16 cellular contexts compared by ENCODE assay signal in the genomic region with DNA sequence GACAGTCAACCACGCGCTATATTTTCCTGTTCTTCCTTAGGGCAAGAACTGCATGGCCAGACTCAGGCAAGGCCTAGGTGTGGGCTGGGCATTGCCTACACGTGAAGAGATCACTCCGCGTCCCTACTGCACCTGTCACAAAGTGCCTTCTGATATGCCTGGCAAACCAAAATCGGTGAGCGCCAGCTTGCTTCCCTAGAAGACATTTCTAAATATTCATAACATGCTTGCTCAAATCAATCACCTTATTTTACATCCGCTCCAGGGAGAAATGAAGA. TPM values are rescaled to one million over a fixed set of nuclear protein-coding genes. Genes with fewer than 3 reads are reported as not detected.
DNase-seq lines count a peak whose midpoint lies in the region; TF ChIP-seq lines count a peak whose summit lies in the region.
"Had no signal": no experiment of that assay in that cellular context is flagged by ENCODE, and none has a peak within 500 bp of the region (broad histone marks: within the 10 kb centered on the region; RNA-seq: fewer than 3 reads in every experiment).

No MANE protein-coding gene starts in this region.

- TF ChIP-seq CTCF in Loucy (conservative IDR thresholded peaks at IDR 0.05; ENCODE audit: low read length) (no peak), chondrocyte (IDR thresholded peaks at IDR 0.05) (no peak), spleen (IDR thresholded peaks at IDR 0.05 in 8 of 11, conservative IDR thresholded peaks at IDR 0.05 in 3 of 11) (no peak)

- H3K4me3 ChIP-seq in Loucy (ENCODE audit: low read length, poor library complexity, severe bottlenecking) (no peak overlapping the region), spleen (no peak overlapping the region)
- H3K4me3 ChIP-seq: A549, GM12878, GM23248 had no signal

- no peaks in the 10 kb centered on the region for H3K79me2 ChIP-seq in Loucy (ENCODE audit: insufficient read depth, low read length)

- H3K4me1 ChIP-seq in Loucy (ENCODE audit: insufficient read depth, low read length, poor library complexity, severe bottlenecking) (peaks cover 47% of the 10 kb centered on the region), spleen (peaks cover 19 to 98% (median 50%) of the 10 kb centered on the region in 6 donors)

- no peak overlapping the region for H3K4me3 Mint-ChIP-seq in activated naive CD4-positive, alpha-beta T cell treated with anti-CD3 and anti-CD28 coated beads, Interleukin-2, amount 50 U/mL, for 24 hours
- no peak overlapping the region for H3K4me3 Mint-ChIP-seq in activated naive CD4-positive, alpha-beta T cell treated with anti-CD3 and anti-CD28 coated beads for 36 hours
- H3K4me3 Mint-ChIP-seq in chondrocyte (ENCODE audit: unreplicated experiment): no peak overlapping the region
- H3K4me3 Mint-ChIP-seq in activated CD4-positive, alpha-beta memory T cell treated with anti-CD3 and anti-CD28 coated beads, Interleukin-2, amount 10 ng/mL, durations not matched to agents 7 days and 5 days: no peak overlapping the region

- CTCF ChIA-PET in activated naive CD4-positive, alpha-beta T cell treated with anti-CD3 and anti-CD28 coated beads for 36 hours (lab: Charles Lee): interaction anchor here (0.8 to 2.7 kb wide), 4 partner anchors 9 to 57 kb away, joined by 4 to 10 read pairs (median 7); no protein-coding TSS in a partner anchor
- CTCF ChIA-PET in activated CD4-positive, alpha-beta memory T cell treated with anti-CD3 and anti-CD28 coated beads, Interleukin-2, amount 10 ng/mL, durations not matched to agents 7 days and 5 days (lab: Charles Lee): interaction anchor here (2.5 kb wide), 1 partner anchor 57 kb away, joined by 12 read pairs; no protein-coding TSS in a partner anchor

- DNase-seq in activated naive CD4-positive, alpha-beta T cell treated with anti-CD3 and anti-CD28 coated beads for 36 hours: no peak
- DNase-seq in chondrocyte (ENCODE audit: low spot score): peak; percentile 38
- peak; percentile 41 for DNase-seq in spleen
- DNase-seq in AG08395 (ENCODE audit: low spot score): no peak
- no peak for DNase-seq in activated CD4-positive, alpha-beta memory T cell treated with anti-CD3 and anti-CD28 coated beads, Interleukin-2, amount 10 ng/mL, durations not matched to agents 7 days and 5 days
- DNase-seq in stimulated activated CD4-positive, alpha-beta T cell treated with anti-CD3 and anti-CD28 coated beads, Interleukin-2, amount 100 ng/mL, for 24 hours: no peak
- DNase-seq: DMS79, GM23248, NCI-H1436, NCI-H2081, NCI-H2227 treated with DMSO at 0.1 percent for 48 hours, NCI-H524 had no signal

- no peak overlapping the region for H2AFZ ChIP-seq in Loucy (ENCODE audit: low read length)
- H2AFZ ChIP-seq: GM23248 had no signal

- POLR2A ChIA-PET in activated CD4-positive, alpha-beta memory T cell treated with anti-CD3 and anti-CD28 coated beads, Interleukin-2, amount 10 ng/mL, durations not matched to agents 7 days and 5 days (lab: Charles Lee): no interaction called here

- no peaks in the 10 kb centered on the region for H3K9me2 ChIP-seq in Loucy (replicated peaks; ENCODE audit: low read depth, low read length)

- no peaks in the 10 kb centered on the region for H4K20me1 ChIP-seq in Loucy (ENCODE audit: insufficient read depth, low read length, poor library complexity, severe bottlenecking)

- H3K36me3 ChIP-seq in Loucy (ENCODE audit: insufficient read depth, low read length) (peaks cover 1% of the 10 kb centered on the region; the same call in 1 of the 2 replicates), spleen (peaks cover 0 to 25% (median 5%) of the 10 kb centered on the region in 6 donors)

- no peak for TF ChIP-seq POLR2A in spleen (IDR thresholded peaks at IDR 0.05)

- no peaks in the 10 kb centered on the region for H3K9me3 ChIP-seq in Loucy (ENCODE audit: insufficient read depth, low read depth, low read length)
- H3K9me3 ChIP-seq in spleen: no peaks in the 10 kb centered on the region
- H3K9me3 ChIP-seq: A549 had no signal

- no peaks in the 10 kb centered on the region for H3K36me3 Mint-ChIP-seq in activated naive CD4-positive, alpha-beta T cell treated with anti-CD3 and anti-CD28 coated beads, Interleukin-2, amount 50 U/mL, for 24 hours
- peaks cover 4% of the 10 kb centered on the region for H3K36me3 Mint-ChIP-seq in activated naive CD4-positive, alpha-beta T cell treated with anti-CD3 and anti-CD28 coated beads for 36 hours (ENCODE audit: low read depth)
- H3K36me3 Mint-ChIP-seq in chondrocyte (ENCODE audit: low read depth): peaks cover 1% of the 10 kb centered on the region
- H3K36me3 Mint-ChIP-seq in activated CD4-positive, alpha-beta memory T cell treated with anti-CD3 and anti-CD28 coated beads, Interleukin-2, amount 10 ng/mL, durations not matched to agents 7 days and 5 days (ENCODE audit: low read depth): peaks cover 6% of the 10 kb centered on the region

- H3K4me1 Mint-ChIP-seq in activated naive CD4-positive, alpha-beta T cell treated with anti-CD3 and anti-CD28 coated beads, Interleukin-2, amount 50 U/mL, for 24 hours: peaks cover 76% of the 10 kb centered on the region
- H3K4me1 Mint-ChIP-seq in activated naive CD4-positive, alpha-beta T cell treated with anti-CD3 and anti-CD28 coated beads for 36 hours (ENCODE audit: low read depth): peaks cover 71% of the 10 kb centered on the region
- H3K4me1 Mint-ChIP-seq in chondrocyte (ENCODE audit: low read depth): no peaks in the 10 kb centered on the region
- peaks cover 38% of the 10 kb centered on the region for H3K4me1 Mint-ChIP-seq in activated CD4-positive, alpha-beta memory T cell treated with anti-CD3 and anti-CD28 coated beads, Interleukin-2, amount 10 ng/mL, durations not matched to agents 7 days and 5 days

- H3K9me3 Mint-ChIP-seq in activated naive CD4-positive, alpha-beta T cell treated with anti-CD3 and anti-CD28 coated beads, Interleukin-2, amount 50 U/mL, for 24 hours: no peaks in the 10 kb centered on the region
- no peaks in the 10 kb centered on the region for H3K9me3 Mint-ChIP-seq in activated naive CD4-positive, alpha-beta T cell treated with anti-CD3 and anti-CD28 coated beads for 36 hours
- H3K9me3 Mint-ChIP-seq in chondrocyte (ENCODE audit: low read depth): peaks cover 6% of the 10 kb centered on the region
- no peaks in the 10 kb centered on the region for H3K9me3 Mint-ChIP-seq in activated CD4-positive, alpha-beta memory T cell treated with anti-CD3 and anti-CD28 coated beads, Interleukin-2, amount 10 ng/mL, durations not matched to agents 7 days and 5 days

- H3K27ac ChIP-seq in spleen: peak overlapping the region in 3 of 8 donors; percentile 24 to 84 (median 80)
- H3K27ac ChIP-seq: A549, GM23248 had no signal

- H3K27me3 ChIP-seq in Loucy (ENCODE audit: insufficient read depth, low read length, poor library complexity, severe bottlenecking) (no peaks in the 10 kb centered on the region), spleen (replicated peaks in 1 of 7) (peaks cover 0 to 16% (median 11%) of the 10 kb centered on the region in 7 donors)

- H3F3A ChIP-seq in Loucy (ENCODE audit: low read depth): peaks cover 21% of the 10 kb centered on the region; the same call in 1 of the 2 replicates

- H3K9ac ChIP-seq in Loucy (ENCODE audit: low read depth, low read length, poor library complexity, severe bottlenecking): peak overlapping the region; percentile 57
- H3K9ac ChIP-seq: GM23248 had no signal

- 73 to 88% (median 78%) methylated on average over 8 of the region's 8 CpGs for WGBS in spleen, 5 donors

- peak overlapping the region; percentile 19 for H3K27ac Mint-ChIP-seq in activated naive CD4-positive, alpha-beta T cell treated with anti-CD3 and anti-CD28 coated beads, Interleukin-2, amount 50 U/mL, for 24 hours
- H3K27ac Mint-ChIP-seq in activated naive CD4-positive, alpha-beta T cell treated with anti-CD3 and anti-CD28 coated beads for 36 hours: no peak overlapping the region
- H3K27ac Mint-ChIP-seq in chondrocyte (ENCODE audit: unreplicated experiment): no peak overlapping the region
- no peak overlapping the region for H3K27ac Mint-ChIP-seq in activated CD4-positive, alpha-beta memory T cell treated with anti-CD3 and anti-CD28 coated beads, Interleukin-2, amount 10 ng/mL, durations not matched to agents 7 days and 5 days

- no peaks in the 10 kb centered on the region for H3K27me3 Mint-ChIP-seq in activated naive CD4-positive, alpha-beta T cell treated with anti-CD3 and anti-CD28 coated beads, Interleukin-2, amount 50 U/mL, for 24 hours
- peaks cover 4% of the 10 kb centered on the region for H3K27me3 Mint-ChIP-seq in activated naive CD4-positive, alpha-beta T cell treated with anti-CD3 and anti-CD28 coated beads for 36 hours (ENCODE audit: low read depth)
- H3K27me3 Mint-ChIP-seq in chondrocyte (ENCODE audit: low read depth): no peaks in the 10 kb centered on the region
- peaks cover 9% of the 10 kb centered on the region for H3K27me3 Mint-ChIP-seq in activated CD4-positive, alpha-beta memory T cell treated with anti-CD3 and anti-CD28 coated beads, Interleukin-2, amount 10 ng/mL, durations not matched to agents 7 days and 5 days

- intact Hi-C loops in activated naive CD4-positive, alpha-beta T cell treated with anti-CD3 and anti-CD28 coated beads for 36 hours (cut with micrococcal nuclease): loop anchor here (5.0 kb wide), 1 partner anchor 102 kb away; a partner anchor contains a TSS
- intact Hi-C loops in spleen (cut with DNase I; ENCODE audit: low total_unique reads): no loop called here

- H3K4me2 ChIP-seq in Loucy (ENCODE audit: low read depth, low read length, poor library complexity, severe bottlenecking): peak overlapping the region; percentile 79
- H3K4me2 ChIP-seq: A549 had no signal

RNA-seq across cellular contexts. Expression of a gene that starts 6.3 kb away (rescaled TPM):
- under 1 TPM; 0.19 to 0.22 TPM for total RNA-seq in activated naive CD4-positive, alpha-beta T cell treated with anti-CD3 and anti-CD28 coated beads for 36 hours
- total RNA-seq in chondrocyte: 0.36 to 0.87 TPM (median 0.59 TPM) in 3 replicates
- total RNA-seq in spleen: 1 to 10 TPM in 3 of 7 donors, under 1 TPM in 4; 0.72 to 3.6 (median 0.98) TPM
- under 1 TPM; 0.03 to 0.19 (median 0.15) TPM for polyA plus RNA-seq in spleen
- total RNA-seq in activated CD4-positive, alpha-beta memory T cell treated with anti-CD3 and anti-CD28 coated beads, Interleukin-2, amount 10 ng/mL, durations not matched to agents 7 days and 5 days: not detected
- polyA plus RNA-seq: GM23248 had no signal

RNA-seq across cellular contexts. Expression of a gene that starts 30.1 kb away (rescaled TPM):
- total RNA-seq in activated naive CD4-positive, alpha-beta T cell treated with anti-CD3 and anti-CD28 coated beads for 36 hours: 10 to 100 TPM; 10.2 to 10.7 TPM
- total RNA-seq in chondrocyte (8.1 to 11.6 TPM (median 10.4 TPM) in 3 replicates), spleen (100 to 1,000 TPM in 1 of 7 donors, 10 to 100 TPM in 6; 38.0 to 100 (median 56.6) TPM)
- polyA plus RNA-seq in spleen: 1 to 10 TPM; 2.9 to 8.4 (median 5.0) TPM
- 10 to 100 TPM; 37.8 to 38.7 TPM for total RNA-seq in activated CD4-positive, alpha-beta memory T cell treated with anti-CD3 and anti-CD28 coated beads, Interleukin-2, amount 10 ng/mL, durations not matched to agents 7 days and 5 days

RNA-seq across cellular contexts. Expression of a gene that starts 44.2 kb away (rescaled TPM):
- 10 to 100 TPM; 40.1 to 43.7 TPM for total RNA-seq in activated naive CD4-positive, alpha-beta T cell treated with anti-CD3 and anti-CD28 coated beads for 36 hours
- total RNA-seq in chondrocyte (22.3 to 31.5 TPM (median 30.8 TPM) in 3 replicates), spleen (10 to 100 TPM; 27.9 to 40.8 (median 31.6) TPM)
- 10 to 100 TPM; 25.4 to 47.6 (median 33.0) TPM for polyA plus RNA-seq in spleen
- total RNA-seq in activated CD4-positive, alpha-beta memory T cell treated with anti-CD3 and anti-CD28 coated beads, Interleukin-2, amount 10 ng/mL, durations not matched to agents 7 days and 5 days: 10 to 100 TPM; 27.1 TPM

Comparison
In these comparisons a context has a peak if more than half of its experiments do, and no peak if none do; other contexts are left out.
1. DNase-seq: peak in chondrocyte (single experiment) and spleen (single experiment); none in activated naive CD4-positive, alpha-beta T cell treated with anti-CD3 and anti-CD28 coated beads for 36 hours (single experiment), AG08395 (single experiment), activated CD4-positive, alpha-beta memory T cell treated with anti-CD3 and anti-CD28 coated beads, Interleukin-2, amount 10 ng/mL, durations not matched to agents 7 days and 5 days (single experiment) and stimulated activated CD4-positive, alpha-beta T cell treated with anti-CD3 and anti-CD28 coated beads, Interleukin-2, amount 100 ng/mL, for 24 hours (0 of 2).